ENCODE assay signal across 8 cellular contexts in genomic region chr10:91887075-91887899, GRCh38. TPM values are rescaled to one million over a fixed set of nuclear protein-coding genes. Genes with fewer than 3 reads are reported as not detected.
A peak's percentile ranks its signal among the peaks of the same experiment; 100 is the strongest.
DNase-seq lines count a peak whose midpoint lies in the region; ATAC-seq and TF ChIP-seq lines count a peak whose summit lies in the region.

No MANE protein-coding gene starts in this region.

- no peaks in the 10 kb centered on the region for H3K9me3 ChIP-seq in CD4-positive, alpha-beta T cell (ENCODE audit: control insufficient read depth, low read length)
- no peaks in the 10 kb centered on the region for H3K9me3 ChIP-seq in HUES6 (ENCODE audit: control insufficient read depth, insufficient read depth, low read depth, low read length)
- no peaks in the 10 kb centered on the region for H3K9me3 ChIP-seq in naive thymus-derived CD4-positive, alpha-beta T cell (ENCODE audit: control insufficient read depth in 2 of 3, low read length in 3 of 3)
- H3K9me3 ChIP-seq in upper lobe of right lung, result no peaks in the 10 kb centered on the region

- H3K4me3 ChIP-seq in HUES6 (ENCODE audit: low read depth, low read length), result peak overlapping the region; percentile 58
- peak overlapping the region; percentile 48 for H3K4me3 ChIP-seq in fibroblast of mammary gland (ENCODE audit: control insufficient read depth, low read depth, low read length)
- H3K4me3 ChIP-seq in naive thymus-derived CD4-positive, alpha-beta T cell (ENCODE audit: low read length), result peak overlapping the region; percentile 45
- H3K4me3 ChIP-seq in upper lobe of right lung, result peak overlapping the region; percentile 51

- peaks cover 8% of the 10 kb centered on the region for H3K4me1 Mint-ChIP-seq in CD4-positive, alpha-beta T cell (ENCODE audit: low read depth)
- H3K4me1 Mint-ChIP-seq in activated T-cell treated with anti-CD3 and anti-CD28 coated beads, Interleukin-2, amount 50 U/mL, for 4 hours (ENCODE audit: low read depth), result peaks cover 9% of the 10 kb centered on the region
- H3K4me1 Mint-ChIP-seq in naive thymus-derived CD4-positive, alpha-beta T cell, result peaks cover 0 to 16% (median 7%) of the 10 kb centered on the region in 7 donors

- DNase-seq in CD4-positive, alpha-beta T cell, result peak in 7 of 10 experiments; percentile 0 to 37 (median 6)
- DNase-seq in activated T-cell treated with anti-CD3 and anti-CD28 coated beads, Interleukin-2, amount 50 U/mL, for 4 hours, result peak; percentile 9
- peak; percentile 39 for DNase-seq in fibroblast of mammary gland (ENCODE audit: low read depth)
- peak in 6 of 9 donors; percentile 11 to 40 (median 22) for DNase-seq in naive thymus-derived CD4-positive, alpha-beta T cell
- DNase-seq in upper lobe of right lung, result peak; percentile 68

- H3K27me3 Mint-ChIP-seq in CD4-positive, alpha-beta T cell, result peaks cover 29% of the 10 kb centered on the region
- H3K27me3 Mint-ChIP-seq in activated T-cell treated with anti-CD3 and anti-CD28 coated beads, Interleukin-2, amount 50 U/mL, for 4 hours (ENCODE audit: low read depth), result peaks cover 14% of the 10 kb centered on the region
- H3K27me3 Mint-ChIP-seq in naive thymus-derived CD4-positive, alpha-beta T cell, result peaks cover 6 to 57% (median 19%) of the 10 kb centered on the region in 5 donors

- TF ChIP-seq CTCF in CD4-positive, alpha-beta T cell (IDR thresholded peaks at IDR 0.05), result no peak
- TF ChIP-seq CTCF in fibroblast of mammary gland (conservative IDR thresholded peaks at IDR 0.05; ENCODE audit: control insufficient read depth, insufficient read depth, low read depth, low read length), result no peak
- TF ChIP-seq CTCF in upper lobe of right lung (IDR thresholded peaks at IDR 0.05), result no peak

- no peaks in the 10 kb centered on the region for H3K27me3 ChIP-seq in CD4-positive, alpha-beta T cell (ENCODE audit: control insufficient read depth, insufficient read depth, low read length)
- H3K27me3 ChIP-seq in HUES6 (ENCODE audit: control insufficient read depth, insufficient read depth, low read length) (no peaks in the 10 kb centered on the region), upper lobe of right lung (no peaks in the 10 kb centered on the region)
- peaks cover 0 to 3% of the 10 kb centered on the region in 2 donors for H3K27me3 ChIP-seq in naive thymus-derived CD4-positive, alpha-beta T cell (ENCODE audit: control insufficient read depth in 2 of 2, insufficient read depth in 2 of 2, low read length in 2 of 2)

- peak; percentile 69 for ATAC-seq in CD4-positive, alpha-beta T cell (ENCODE audit: poor library complexity)
- ATAC-seq in activated T-cell treated with anti-CD3 and anti-CD28 coated beads, Interleukin-2, amount 50 U/mL, for 4 hours, result peak; percentile 79 to 82
- peak; percentile 71 for ATAC-seq in naive thymus-derived CD4-positive, alpha-beta T cell
- ATAC-seq in upper lobe of right lung, result peak; percentile 80
- no peak for ATAC-seq in GM19324 (IDR thresholded peaks at IDR 0.05; ENCODE audit: low FRiP score, unreplicated experiment)
- ATAC-seq in HG03135 (IDR thresholded peaks at IDR 0.05; ENCODE audit: unreplicated experiment), result no peak

- intact Hi-C loops in CD4-positive, alpha-beta T cell (cut with DNase I, micrococcal nuclease), result no loop called here
- intact Hi-C loops in naive thymus-derived CD4-positive, alpha-beta T cell (cut with micrococcal nuclease), result loop anchor here in 1 of 2 donors (1.0 kb wide), 3 partner anchors 14 to 89 kb away; partner anchors contain the start of gene TNKS2
- intact Hi-C loops in upper lobe of right lung (cut with DNase I), result no loop called here

- no peak overlapping the region for H3K27ac ChIP-seq in CD4-positive, alpha-beta T cell (ENCODE audit: low read depth, low read length)
- H3K27ac ChIP-seq in HUES6 (ENCODE audit: low read depth, low read length), result peak overlapping the region; percentile 84
- H3K27ac ChIP-seq in naive thymus-derived CD4-positive, alpha-beta T cell (ENCODE audit: low read depth, low read length), result peak overlapping the region; percentile 22
- no peak overlapping the region for H3K27ac ChIP-seq in upper lobe of right lung

- no peaks in the 10 kb centered on the region for H3K9me3 Mint-ChIP-seq in CD4-positive, alpha-beta T cell
- no peaks in the 10 kb centered on the region for H3K9me3 Mint-ChIP-seq in activated T-cell treated with anti-CD3 and anti-CD28 coated beads, Interleukin-2, amount 50 U/mL, for 4 hours
- H3K9me3 Mint-ChIP-seq in naive thymus-derived CD4-positive, alpha-beta T cell, result no peaks in the 10 kb centered on the region

- H3K4me1 ChIP-seq in HUES6 (ENCODE audit: control insufficient read depth, insufficient read depth, low read length) (peaks cover 48% of the 10 kb centered on the region), upper lobe of right lung (peaks cover 10% of the 10 kb centered on the region)
- H3K4me1 ChIP-seq in naive thymus-derived CD4-positive, alpha-beta T cell (ENCODE audit: control insufficient read depth in 2 of 2, insufficient read depth in 2 of 2, low read length in 2 of 2), result peaks cover 0 to 5% of the 10 kb centered on the region in 2 donors

- CTCF ChIA-PET in CD4-positive, alpha-beta T cell (lab: Charles Lee), result interaction anchor here (1.2 to 1.3 kb wide), 2 partner anchors 21 kb away, joined by 3 read pairs; no protein-coding TSS in a partner anchor
- CTCF ChIA-PET in naive thymus-derived CD4-positive, alpha-beta T cell (lab: Charles Lee), result no interaction called here

- no peak overlapping the region for H3K27ac Mint-ChIP-seq in CD4-positive, alpha-beta T cell
- H3K27ac Mint-ChIP-seq in naive thymus-derived CD4-positive, alpha-beta T cell, result peak overlapping the region in 6 of 9 donors; percentile 22 to 81 (median 64)

- H3K36me3 Mint-ChIP-seq in CD4-positive, alpha-beta T cell (ENCODE audit: low read depth), result no peaks in the 10 kb centered on the region
- no peaks in the 10 kb centered on the region for H3K36me3 Mint-ChIP-seq in activated T-cell treated with anti-CD3 and anti-CD28 coated beads, Interleukin-2, amount 50 U/mL, for 4 hours (ENCODE audit: insufficient read depth)
- no peaks in the 10 kb centered on the region for H3K36me3 Mint-ChIP-seq in naive thymus-derived CD4-positive, alpha-beta T cell

- H3K9ac ChIP-seq in HUES6 (ENCODE audit: low read length), result peak overlapping the region; percentile 73

- POLR2A ChIA-PET in CD4-positive, alpha-beta T cell (lab: Charles Lee), result interaction anchor here (0.7 to 1.5 kb wide), 7 partner anchors 16 to 771 kb away, joined by 3 to 10 read pairs (median 3); partner anchors contain the start of genes BTAF1 and TNKS2
- POLR2A ChIA-PET in naive thymus-derived CD4-positive, alpha-beta T cell (lab: Charles Lee), result interaction anchor here (1.1 to 1.2 kb wide), 3 partner anchors 21 to 88 kb away, joined by 3 to 9 read pairs (median 5); partner anchors contain the start of gene BTAF1

- H3K36me3 ChIP-seq in HUES6 (ENCODE audit: control insufficient read depth, insufficient read depth, low read length) (no peaks in the 10 kb centered on the region), upper lobe of right lung (no peaks in the 10 kb centered on the region)
- H3K36me3 ChIP-seq in naive thymus-derived CD4-positive, alpha-beta T cell (ENCODE audit: control insufficient read depth in 2 of 3, insufficient read depth in 3 of 3, low read length in 3 of 3), result no peaks in the 10 kb centered on the region

- peak overlapping the region; percentile 92 for H3K4me3 Mint-ChIP-seq in CD4-positive, alpha-beta T cell
- H3K4me3 Mint-ChIP-seq in activated T-cell treated with anti-CD3 and anti-CD28 coated beads, Interleukin-2, amount 50 U/mL, for 4 hours, result peak overlapping the region; percentile 85
- H3K4me3 Mint-ChIP-seq in naive thymus-derived CD4-positive, alpha-beta T cell, result peak overlapping the region; percentile 79 to 96 (median 91)

RNA-seq across cellular contexts. Expression of gene FGFBP3, which starts 22.0 kb away (rescaled TPM):
- total RNA-seq in CD4-positive, alpha-beta T cell, result 1 to 10 TPM; 1.4 to 1.5 TPM
- total RNA-seq in activated T-cell treated with anti-CD3 and anti-CD28 coated beads, Interleukin-2, amount 50 U/mL, for 4 hours, result 1 to 10 TPM; 2.3 to 3.7 (median 2.6) TPM
- 1 to 10 TPM; 1.1 to 7.7 (median 2.1) TPM for total RNA-seq in naive thymus-derived CD4-positive, alpha-beta T cell
- 1 to 10 TPM; 1.8 to 2.5 TPM for polyA plus RNA-seq in naive thymus-derived CD4-positive, alpha-beta T cell
- total RNA-seq in upper lobe of right lung, result 0.81 TPM

RNA-seq across cellular contexts. Expression of gene BTAF1, which starts 36.3 kb away (rescaled TPM):
- total RNA-seq in CD4-positive, alpha-beta T cell, result 10 to 100 TPM; 80.8 to 85.8 TPM
- 10 to 100 TPM; 44.5 to 49.5 (median 46.3) TPM for total RNA-seq in activated T-cell treated with anti-CD3 and anti-CD28 coated beads, Interleukin-2, amount 50 U/mL, for 4 hours
- total RNA-seq in naive thymus-derived CD4-positive, alpha-beta T cell, result 10 to 100 TPM; 55.7 to 84.8 (median 78.5) TPM
- polyA plus RNA-seq in naive thymus-derived CD4-positive, alpha-beta T cell, result 10 to 100 TPM in 1 of 2 donors, 1 to 10 TPM in 1; 6.9 to 11.9 TPM
- 28.6 TPM for total RNA-seq in upper lobe of right lung

Comparison
In these comparisons a context has a peak if more than half of its experiments do, and no peak if none do; other contexts are left out.
1. ATAC-seq: peak in CD4-positive, alpha-beta T cell (single experiment), activated T-cell treated with anti-CD3 and anti-CD28 coated beads, Interleukin-2, amount 50 U/mL, for 4 hours (2 of 2), naive thymus-derived CD4-positive, alpha-beta T cell (single experiment) and upper lobe of right lung (single experiment); none in GM19324 (single experiment) and HG03135 (single experiment).
2. DNase-seq: peak in every context shown above with its lines; median percentile 68 in upper lobe of right lung; 39 in fibroblast of mammary gland; 22 in naive thymus-derived CD4-positive, alpha-beta T cell; 9 in activated T-cell treated with anti-CD3 and anti-CD28 coated beads, Interleukin-2, amount 50 U/mL, for 4 hours; 6 in CD4-positive, alpha-beta T cell.
3. H3K27ac ChIP-seq: peak in HUES6 (single experiment) and naive thymus-derived CD4-positive, alpha-beta T cell (single experiment); none in CD4-positive, alpha-beta T cell (single experiment) and upper lobe of right lung (single experiment).
4. Peak in every context shown above with its lines, with median percentiles within 50 percentile points of each other: H3K4me3 Mint-ChIP-seq and H3K4me3 ChIP-seq.